8 cellular contexts compared by ENCODE assay signal in the genomic region with DNA sequence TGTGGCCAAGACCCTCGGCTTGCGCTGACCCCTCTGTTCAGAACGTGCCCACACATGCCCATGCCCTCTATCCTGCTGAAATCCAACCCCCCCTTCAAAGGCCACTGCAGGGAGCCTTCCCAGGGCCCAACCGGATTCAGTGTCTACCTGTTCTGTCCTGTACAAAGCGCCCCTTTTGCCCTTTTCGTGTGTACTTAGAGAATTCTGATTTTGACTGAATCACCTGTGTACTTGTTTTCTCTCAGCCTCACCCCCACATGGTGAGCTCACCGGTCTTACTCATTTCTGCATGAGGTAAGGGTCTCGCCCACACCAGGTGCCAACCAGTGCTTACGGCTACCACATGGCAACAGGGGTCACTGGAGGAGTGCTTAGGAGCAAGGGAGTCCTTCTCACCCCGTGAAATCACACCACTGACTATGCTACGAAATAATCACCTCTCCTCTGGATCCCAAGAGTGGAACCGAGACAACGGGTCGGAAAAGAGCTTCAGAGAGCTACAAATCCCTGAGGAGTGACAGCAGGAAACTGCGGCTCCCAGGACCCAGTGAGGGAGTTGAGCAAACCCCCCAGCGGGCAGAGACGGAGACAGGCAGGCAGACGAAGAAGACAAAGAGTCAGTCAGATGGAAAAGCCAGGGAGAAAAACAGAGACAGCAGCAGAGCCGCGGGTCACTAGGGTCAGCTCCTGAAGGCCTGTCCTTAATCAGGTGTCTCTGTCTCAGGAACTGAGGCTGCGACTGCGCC. TPM values are rescaled to one million over a fixed set of nuclear protein-coding genes. Genes with fewer than 3 reads are reported as not detected.
DNase-seq lines count a peak whose midpoint lies in the region; ATAC-seq, FAIRE-seq and TF ChIP-seq lines count a peak whose summit lies in the region.

No MANE protein-coding gene starts in this region.

- no peak for TF ChIP-seq POLR2A in K562 (conservative IDR thresholded peaks at IDR 0.05)

- TF ChIP-seq RAD21 in K562 (CRISPR knock-in tag; conservative IDR thresholded peaks at IDR 0.05 in 1 of 2, IDR thresholded peaks at IDR 0.05 in 1 of 2) = no peak

- no peak for TF ChIP-seq CTCF in K562 (IDR thresholded peaks at IDR 0.05 in 2 of 3, conservative IDR thresholded peaks at IDR 0.05 in 1 of 3; ENCODE audit: insufficient read depth in 2 of 3, low read depth in 1 of 3, low read length in 3 of 3)

- ATAC-seq in K562 (no peak), GM18907 (IDR thresholded peaks at IDR 0.05; ENCODE audit: unreplicated experiment) (no peak)

- H3K9me3 ChIP-seq in K562 (replicated peaks; ENCODE audit: control insufficient read depth, insufficient read depth, low read depth, low read length) = no peaks in the 10 kb centered on the region

- peak overlapping the region; percentile 75 for H3K4me2 ChIP-seq in K562 (ENCODE audit: insufficient read depth, low read length)

- H3K9me1 ChIP-seq in K562 (ENCODE audit: control insufficient read depth, insufficient read depth, low read length) = peaks cover 9% of the 10 kb centered on the region

- peaks cover 38% of the 10 kb centered on the region in 2 experiments for H3K4me1 ChIP-seq in K562 (replicated peaks in 1 of 2; ENCODE audit: control insufficient read depth in 2 of 2, insufficient read depth in 2 of 2, low read length in 2 of 2)
- H3K4me1 ChIP-seq in urinary bladder (ENCODE audit: insufficient read depth) = no peaks in the 10 kb centered on the region

- POLR2A ChIA-PET in K562 (lab: Yijun Ruan, JAX) = interaction anchor here (0.5 to 1.7 kb wide), 8 partner anchors 8 to 423 kb away, joined by 3 to 6 read pairs (median 4); a partner anchor contains a TSS

- H3K36me3 ChIP-seq in K562 (ENCODE audit: control insufficient read depth, insufficient read depth, low read length) (no peaks in the 10 kb centered on the region), urinary bladder (ENCODE audit: insufficient read depth) (no peaks in the 10 kb centered on the region)

- peak overlapping the region; percentile 42 to 75; a peak in 2 of 4 replicates for H3K9ac ChIP-seq in K562 (ENCODE audit: insufficient read depth in 1 of 2, low read depth in 2 of 2, low read length in 2 of 2)

- no peak overlapping the region for H3K4me3 ChIP-seq in K562
- no peak overlapping the region for H3K4me3 ChIP-seq in urinary bladder (ENCODE audit: low read depth, low read length)

- TF ChIP-seq EP300 in K562 (IDR thresholded peaks at IDR 0.05; ENCODE audit: low read length) = no peak

- peak; percentile 89 for DNase-seq in COLO829 (ENCODE audit: low spot score)
- DNase-seq in NCI-H226 = peak; percentile 82
- no peak for DNase-seq in K562 (ENCODE audit: extremely low read depth in 1 of 4, low spot score in 3 of 4)
- peak; percentile 66 for DNase-seq in myocyte (ENCODE audit: low read depth)
- no peak for DNase-seq in effector CD4-positive, alpha-beta T cell
- no peak for DNase-seq in caudate nucleus (lab: John Stamatoyannopoulos, UW)

- FAIRE-seq in K562 (lab: Jason Lieb, UNC) = no peak

- BruUV-seq in K562 (replicated peaks; lab: Mats Ljungman, UMichigan) = no TSS peak

- H3K79me2 ChIP-seq in K562 (ENCODE audit: control insufficient read depth, insufficient read depth, low read length) = no peaks in the 10 kb centered on the region

- CTCF ChIA-PET in K562 (lab: Yijun Ruan, JAX; ENCODE audit: low intra/inter-chr PET ratio) = interaction anchor here (1.2 to 5.0 kb wide), 3 partner anchors 35 to 212 kb away, joined by 3 to 58 read pairs (median 21); no protein-coding TSS in a partner anchor

- WGBS in K562 (ENCODE audit: insufficient coverage, low coverage, missing lambda C conversion rate) = 74% methylated on average over 22 of the region's 22 CpGs
- 76% methylated on average over 22 of the region's 22 CpGs for WGBS in urinary bladder

- H2AFZ ChIP-seq in K562 (ENCODE audit: low read depth, low read length) = peak overlapping the region; percentile 98

- H3K27ac ChIP-seq in K562 (ENCODE audit: extremely low read depth, low read depth, low read length) (peak overlapping the region; percentile 53; the same call in 2 of the 3 replicates), urinary bladder (ENCODE audit: low read depth) (peak overlapping the region; percentile 87), caudate nucleus (ENCODE audit: low read depth, low read length) (no peak overlapping the region)

- in situ Hi-C loops in K562 (cut with MboI) = loop anchor here (5.0 to 10.0 kb wide), 2 partner anchors 35 to 53 kb away; no protein-coding TSS in a partner anchor

- intact Hi-C loops in K562 (cut with micrococcal nuclease) = loop anchor here (1.0 to 5.0 kb wide), 6 partner anchors 29 to 215 kb away; a partner anchor contains a TSS

- no peaks in the 10 kb centered on the region for H3K27me3 ChIP-seq in K562 (ENCODE audit: control insufficient read depth in 2 of 2, insufficient read depth in 2 of 2, low read length in 2 of 2)

- H4K20me1 ChIP-seq in K562 (replicated peaks; ENCODE audit: control insufficient read depth, insufficient read depth, low read length) = no peaks in the 10 kb centered on the region

RNA-seq across cellular contexts. Expression of a gene that starts 2.1 kb away (rescaled TPM):
- total RNA-seq in K562 (2011; cell fraction: chromatin; rRNA removed; ENCODE audit: low replicate concordance) = not detected in 2 replicates
- total RNA-seq in K562 (2011; cell fraction: nucleolus; rRNA removed) = not detected in 2 replicates
- not detected in 2 replicates for total RNA-seq in K562 (2011; cell fraction: nucleoplasm; rRNA removed)
- total RNA-seq in K562 (2014; rRNA removed) = not detected in 2 replicates
- not detected in 2 replicates for total RNA-seq in K562 (2014; rRNA removed; fragmentation: Illumina TruSeq; extraction: Trizol)
- 0.49 TPM in 1 of 2 replicates, not detected in the other for total RNA-seq in K562 (2015; rRNA removed; fragmentation: Illumina TruSeq; extraction: Trizol)
- total RNA-seq in K562 (2021) = 0.40 and 1.3 TPM in 2 replicates
- 0.65 TPM in 1 of 2 replicates, not detected in the other for polyA plus RNA-seq in K562 (2011; rRNA removed)
- polyA plus RNA-seq in K562 (2011; cell fraction: cytosol; rRNA removed) = 0.34 TPM in 1 of 2 replicates, not detected in the other
- 0.28 TPM in 1 of 2 replicates, not detected in the other for polyA plus RNA-seq in K562 (2011; cell fraction: nucleus; rRNA removed)
- polyA plus RNA-seq in K562 (2012) = 0.22 and 0.23 TPM in 2 replicates
- 0.86 TPM in 1 of 2 replicates, not detected in the other for polyA plus RNA-seq in K562 (2014; fragmentation: Illumina TruSeq; extraction: Trizol)
- polyA plus RNA-seq in K562 (2014; fragmentation: Nextera tagmentation; extraction: Ambion mirVana) = under 1 TPM; 0.28 to 0.46 TPM
- 0.38 and 0.44 TPM in 2 replicates for polyA plus RNA-seq in K562 (2014; rRNA removed)
- not detected in 2 replicates for polyA minus RNA-seq in K562 (2011; rRNA and poly(A)+ RNA removed)
- not detected in 2 replicates for polyA minus RNA-seq in K562 (2011; cell fraction: cytosol; rRNA and poly(A)+ RNA removed)
- polyA minus RNA-seq in K562 (2011; cell fraction: nucleus; rRNA and poly(A)+ RNA removed) = not detected in 2 replicates
- 6.4 and 7.1 TPM in 2 replicates for total RNA-seq in myocyte
- 45.5 TPM for polyA plus RNA-seq in myocyte (2012)
- total RNA-seq in urinary bladder = 26.2 TPM
- 91.2 TPM for polyA plus RNA-seq in urinary bladder

RNA-seq across cellular contexts. Expression of a gene that starts 18.7 kb away (rescaled TPM):
- total RNA-seq in K562 (2011; cell fraction: chromatin; rRNA removed; ENCODE audit: low replicate concordance) = not detected in 2 replicates
- total RNA-seq in K562 (2011; cell fraction: nucleolus; rRNA removed) = not detected in 2 replicates
- not detected in 2 replicates for total RNA-seq in K562 (2011; cell fraction: nucleoplasm; rRNA removed)
- total RNA-seq in K562 (2014; rRNA removed) = not detected in 2 replicates
- total RNA-seq in K562 (2014; rRNA removed; fragmentation: Illumina TruSeq; extraction: Trizol) = not detected in 2 replicates
- 0.18 and 0.34 TPM in 2 replicates for total RNA-seq in K562 (2015; rRNA removed; fragmentation: Illumina TruSeq; extraction: Trizol)
- total RNA-seq in K562 (2021) = 0.34 TPM in 1 of 2 replicates, not detected in the other
- polyA plus RNA-seq in K562 (2011; rRNA removed) = 0.56 TPM in 1 of 2 replicates, not detected in the other
- 1.4 TPM in 1 of 2 replicates, not detected in the other for polyA plus RNA-seq in K562 (2011; cell fraction: cytosol; rRNA removed)
- 0.37 TPM in 1 of 2 replicates, not detected in the other for polyA plus RNA-seq in K562 (2011; cell fraction: nucleus; rRNA removed)
- polyA plus RNA-seq in K562 (2012) = 0.26 TPM in 1 of 2 replicates, not detected in the other
- polyA plus RNA-seq in K562 (2014; fragmentation: Illumina TruSeq; extraction: Trizol) = 0.16 TPM in 1 of 2 replicates, not detected in the other
- under 1 TPM in 1 of 2 experiments, not detected in 1; 0.08 TPM for polyA plus RNA-seq in K562 (2014; fragmentation: Nextera tagmentation; extraction: Ambion mirVana)
- 0.26 and 1.7 TPM in 2 replicates for polyA plus RNA-seq in K562 (2014; rRNA removed)
- not detected in 2 replicates for polyA minus RNA-seq in K562 (2011; rRNA and poly(A)+ RNA removed)
- not detected in 2 replicates for polyA minus RNA-seq in K562 (2011; cell fraction: cytosol; rRNA and poly(A)+ RNA removed)
- not detected in 2 replicates for polyA minus RNA-seq in K562 (2011; cell fraction: nucleus; rRNA and poly(A)+ RNA removed)
- total RNA-seq in myocyte = 7.8 and 10.8 TPM in 2 replicates
- 22.9 TPM for polyA plus RNA-seq in myocyte (2012)
- total RNA-seq in urinary bladder = not detected
- 5.2 TPM for polyA plus RNA-seq in urinary bladder

RNA-seq across cellular contexts. Expression of a gene that starts 22.2 kb away (rescaled TPM):
- 1.0 TPM in 1 of 2 replicates, not detected in the other for total RNA-seq in K562 (2011; cell fraction: chromatin; rRNA removed; ENCODE audit: low replicate concordance)
- 0.67 and 1.4 TPM in 2 replicates for total RNA-seq in K562 (2011; cell fraction: nucleolus; rRNA removed)
- 0.66 TPM in 1 of 2 replicates, not detected in the other for total RNA-seq in K562 (2011; cell fraction: nucleoplasm; rRNA removed)
- 3.7 and 5.2 TPM in 2 replicates for total RNA-seq in K562 (2014; rRNA removed)
- total RNA-seq in K562 (2014; rRNA removed; fragmentation: Illumina TruSeq; extraction: Trizol) = 9.5 and 11.3 TPM in 2 replicates
- 11.2 and 11.3 TPM in 2 replicates for total RNA-seq in K562 (2015; rRNA removed; fragmentation: Illumina TruSeq; extraction: Trizol)
- 5.5 and 8.1 TPM in 2 replicates for total RNA-seq in K562 (2021)
- 13.9 and 14.8 TPM in 2 replicates for polyA plus RNA-seq in K562 (2011; rRNA removed)
- polyA plus RNA-seq in K562 (2011; cell fraction: cytosol; rRNA removed) = 12.8 and 19.3 TPM in 2 replicates
- 5.9 and 6.8 TPM in 2 replicates for polyA plus RNA-seq in K562 (2011; cell fraction: nucleus; rRNA removed)
- 5.1 and 17.9 TPM in 2 replicates for polyA plus RNA-seq in K562 (2012)
- 5.6 and 6.9 TPM in 2 replicates for polyA plus RNA-seq in K562 (2014; fragmentation: Illumina TruSeq; extraction: Trizol)
- 10 to 100 TPM; 20.1 TPM for polyA plus RNA-seq in K562 (2014; fragmentation: Nextera tagmentation; extraction: Ambion mirVana)
- polyA plus RNA-seq in K562 (2014; rRNA removed) = 7.2 and 11.3 TPM in 2 replicates
- 3.0 and 4.5 TPM in 2 replicates for polyA minus RNA-seq in K562 (2011; rRNA and poly(A)+ RNA removed)
- 4.6 and 6.6 TPM in 2 replicates for polyA minus RNA-seq in K562 (2011; cell fraction: cytosol; rRNA and poly(A)+ RNA removed)
- polyA minus RNA-seq in K562 (2011; cell fraction: nucleus; rRNA and poly(A)+ RNA removed) = 2.1 and 2.8 TPM in 2 replicates
- total RNA-seq in myocyte = 757 and 902 TPM in 2 replicates
- polyA plus RNA-seq in myocyte (2012) = 3,578 TPM
- total RNA-seq in urinary bladder = 113 TPM
- polyA plus RNA-seq in urinary bladder = 440 TPM

RNA-seq across cellular contexts. Expression of a gene that starts 27.1 kb away (rescaled TPM):
- total RNA-seq in K562 (2011; cell fraction: chromatin; rRNA removed; ENCODE audit: low replicate concordance) = not detected in 2 replicates
- total RNA-seq in K562 (2011; cell fraction: nucleolus; rRNA removed) = not detected in 2 replicates
- total RNA-seq in K562 (2011; cell fraction: nucleoplasm; rRNA removed) = not detected in 2 replicates
- 0.37 TPM in 1 of 2 replicates, not detected in the other for total RNA-seq in K562 (2014; rRNA removed)
- not detected in 2 replicates for total RNA-seq in K562 (2014; rRNA removed; fragmentation: Illumina TruSeq; extraction: Trizol)
- total RNA-seq in K562 (2015; rRNA removed; fragmentation: Illumina TruSeq; extraction: Trizol) = not detected in 2 replicates
- not detected in 2 replicates for total RNA-seq in K562 (2021)
- polyA plus RNA-seq in K562 (2011; rRNA removed) = 0.45 and 0.60 TPM in 2 replicates
- 0.42 and 0.83 TPM in 2 replicates for polyA plus RNA-seq in K562 (2011; cell fraction: cytosol; rRNA removed)
- 0.36 TPM in 1 of 2 replicates, not detected in the other for polyA plus RNA-seq in K562 (2011; cell fraction: nucleus; rRNA removed)
- polyA plus RNA-seq in K562 (2012) = 1.2 and 1.4 TPM in 2 replicates
- polyA plus RNA-seq in K562 (2014; fragmentation: Illumina TruSeq; extraction: Trizol) = 0.28 and 0.56 TPM in 2 replicates
- 1 to 10 TPM in 1 of 2 experiments, under 1 TPM in 1; 0.67 to 1.4 TPM for polyA plus RNA-seq in K562 (2014; fragmentation: Nextera tagmentation; extraction: Ambion mirVana)
- not detected in 2 replicates for polyA plus RNA-seq in K562 (2014; rRNA removed)
- 0.95 TPM in 1 of 2 replicates, not detected in the other for polyA minus RNA-seq in K562 (2011; rRNA and poly(A)+ RNA removed)
- not detected in 2 replicates for polyA minus RNA-seq in K562 (2011; cell fraction: cytosol; rRNA and poly(A)+ RNA removed)
- polyA minus RNA-seq in K562 (2011; cell fraction: nucleus; rRNA and poly(A)+ RNA removed) = not detected in 2 replicates
- total RNA-seq in myocyte = 2.5 and 2.9 TPM in 2 replicates
- 5.7 TPM for polyA plus RNA-seq in myocyte (2012)
- not detected for total RNA-seq in urinary bladder
- polyA plus RNA-seq in urinary bladder = 0.42 TPM

RNA-seq across cellular contexts. Expression of a gene that starts 32.0 kb away (rescaled TPM):
- total RNA-seq in K562 (2011; cell fraction: chromatin; rRNA removed; ENCODE audit: low replicate concordance) = 3.2 TPM in 1 of 2 replicates, not detected in the other
- 3.8 and 6.2 TPM in 2 replicates for total RNA-seq in K562 (2011; cell fraction: nucleolus; rRNA removed)
- 1.9 and 3.0 TPM in 2 replicates for total RNA-seq in K562 (2011; cell fraction: nucleoplasm; rRNA removed)
- total RNA-seq in K562 (2014; rRNA removed) (14.7 and 19.1 TPM in 2 replicates), K562 (2014; rRNA removed; fragmentation: Illumina TruSeq; extraction: Trizol) (16.3 and 23.2 TPM in 2 replicates), K562 (2015; rRNA removed; fragmentation: Illumina TruSeq; extraction: Trizol) (32.5 and 36.4 TPM in 2 replicates), K562 (2021) (23.2 and 26.3 TPM in 2 replicates), myocyte (423 and 449 TPM in 2 replicates), urinary bladder (322 TPM)
- polyA plus RNA-seq in K562 (2011; rRNA removed) (1.3 and 16.7 TPM in 2 replicates), K562 (2014; fragmentation: Illumina TruSeq; extraction: Trizol) (9.8 and 12.9 TPM in 2 replicates), K562 (2014; fragmentation: Nextera tagmentation; extraction: Ambion mirVana) (10 to 100 TPM; 59.5 to 66.5 TPM), K562 (2014; rRNA removed) (26.5 and 30.1 TPM in 2 replicates), urinary bladder (1,706 TPM)
- polyA plus RNA-seq in K562 (2011; cell fraction: cytosol; rRNA removed) = 2.0 and 24.3 TPM in 2 replicates
- polyA plus RNA-seq in K562 (2011; cell fraction: nucleus; rRNA removed) = 0.73 and 6.6 TPM in 2 replicates
- polyA plus RNA-seq in K562 (2012) = 37.2 and 68.1 TPM in 2 replicates
- polyA minus RNA-seq in K562 (2011; rRNA and poly(A)+ RNA removed) = 4.1 TPM in 1 of 2 replicates, not detected in the other
- 15.9 and 30.5 TPM in 2 replicates for polyA minus RNA-seq in K562 (2011; cell fraction: cytosol; rRNA and poly(A)+ RNA removed)
- polyA minus RNA-seq in K562 (2011; cell fraction: nucleus; rRNA and poly(A)+ RNA removed) = 4.4 and 6.5 TPM in 2 replicates
- polyA plus RNA-seq in myocyte (2012) = 3,447 TPM

Comparison
In these comparisons a context has a peak if more than half of its experiments do, and no peak if none do; other contexts are left out.
1. DNase-seq: peak in COLO829 (single experiment), NCI-H226 (single experiment) and myocyte (single experiment); none in K562 (0 of 4), effector CD4-positive, alpha-beta T cell (single experiment) and caudate nucleus (0 of 61).